1 cellular context compared by ENCODE assay signal in the genomic region with DNA sequence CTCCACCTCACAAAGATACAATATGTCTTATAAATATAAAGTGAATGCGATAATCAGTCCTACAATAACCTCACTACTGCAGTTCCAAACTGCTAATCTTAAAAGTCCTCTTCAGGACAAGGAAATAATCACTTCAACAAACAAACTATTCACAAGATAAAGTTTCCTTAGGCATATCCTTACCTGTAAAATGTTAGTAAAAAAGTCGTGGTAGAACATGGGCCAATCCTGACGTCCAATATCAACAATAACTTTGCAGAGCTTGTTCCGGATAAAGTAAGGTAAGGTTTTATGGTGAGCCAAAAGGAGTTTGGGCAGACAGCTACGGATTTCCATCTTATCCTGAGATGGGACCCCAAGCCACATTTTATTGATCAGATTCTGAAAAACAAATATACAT.
TF ChIP-seq lines count a peak whose summit lies in the region.

No MANE protein-coding gene starts in this region.

TF ChIP-seq in HepG2, 621 proteins besides CTCF, POLR2A, EP300 and RAD21:
- TF ChIP-seq ARID3A (IDR thresholded peaks at IDR 0.05; ENCODE audit: low read depth, low read length): no peak
- TF ChIP-seq PRDM4 (CRISPR knock-in tag; IDR thresholded peaks at IDR 0.05; ENCODE audit: borderline replicate concordance): no peak
- TF ChIP-seq POGZ (CRISPR knock-in tag; IDR thresholded peaks at IDR 0.05): no peak
- no peak for TF ChIP-seq TOE1 (CRISPR knock-in tag; IDR thresholded peaks at IDR 0.05)
- TF ChIP-seq EEA1 (CRISPR knock-in tag; IDR thresholded peaks at IDR 0.05; ENCODE audit: borderline replicate concordance): no peak
- TF ChIP-seq MED8 (CRISPR knock-in tag; IDR thresholded peaks at IDR 0.05; ENCODE audit: insufficient replicate concordance): no peak
- TF ChIP-seq MZF1 (CRISPR knock-in tag; IDR thresholded peaks at IDR 0.05; ENCODE audit: borderline replicate concordance): no peak
- no peak for TF ChIP-seq NFRKB (IDR thresholded peaks at IDR 0.05)
- TF ChIP-seq ZFP37 (CRISPR knock-in tag; IDR thresholded peaks at IDR 0.05; ENCODE audit: borderline replicate concordance): no peak
- TF ChIP-seq CENPT (CRISPR knock-in tag; IDR thresholded peaks at IDR 0.05; ENCODE audit: low read depth): no peak
- TF ChIP-seq ZNF761 (CRISPR knock-in tag; conservative IDR thresholded peaks at IDR 0.05): no peak
- TF ChIP-seq SIX1 (CRISPR knock-in tag; IDR thresholded peaks at IDR 0.05; ENCODE audit: borderline replicate concordance): no peak
- TF ChIP-seq NR2C2 (CRISPR knock-in tag; IDR thresholded peaks at IDR 0.05; ENCODE audit: borderline replicate concordance): no peak
